16 cellular contexts compared by ENCODE assay signal in genomic region chr18:58674863-58675472, GRCh38.
DNase-seq lines count a peak whose midpoint lies in the region; ATAC-seq, FAIRE-seq and TF ChIP-seq lines count a peak whose summit lies in the region.
"Had no signal": no experiment of that assay in that cellular context is flagged by ENCODE, and none has a peak within 500 bp of the region (broad histone marks: within the 10 kb centered on the region; RNA-seq: fewer than 3 reads in every experiment).

No MANE protein-coding gene starts in this region.

- 0 out of 2 replicates have a peak, but pooled peaks cover 3% of the 10 kb centered on the region for H3F3A ChIP-seq in Loucy (ENCODE audit: low read depth)

- no peak overlapping the region for H3K27ac Mint-ChIP-seq in stimulated activated naive CD8-positive, alpha-beta T cell treated with anti-CD3 and anti-CD28 coated beads, Interleukin-15, amount 100 ng/mL, for 72 hours

- H3K9ac ChIP-seq in Loucy (ENCODE audit: low read depth, low read length, poor library complexity, severe bottlenecking): peak overlapping the region; percentile 42

- no peak overlapping the region for H2AFZ ChIP-seq in Loucy (ENCODE audit: low read length)

- no peaks in the 10 kb centered on the region for H3K27me3 ChIP-seq in Loucy (ENCODE audit: insufficient read depth, low read length, poor library complexity, severe bottlenecking)
- no peaks in the 10 kb centered on the region for H3K27me3 ChIP-seq in effector memory CD4-positive, alpha-beta T cell (replicated peaks; ENCODE audit: control insufficient read depth, insufficient read depth, low read length, poor library complexity, severe bottlenecking)

- peak overlapping the region; percentile 98 for H3K4me3 ChIP-seq in Loucy (ENCODE audit: low read length, poor library complexity, severe bottlenecking)
- H3K4me3 ChIP-seq in effector memory CD4-positive, alpha-beta T cell (ENCODE audit: insufficient read depth, low read depth, low read length, poor library complexity, severe bottlenecking): peak overlapping the region; percentile 10

- H3K79me2 ChIP-seq in Loucy (ENCODE audit: insufficient read depth, low read length): peaks cover 64% of the 10 kb centered on the region

- no peaks in the 10 kb centered on the region for H3K36me3 ChIP-seq in Loucy (ENCODE audit: insufficient read depth, low read length)
- no peaks in the 10 kb centered on the region for H3K36me3 ChIP-seq in effector memory CD4-positive, alpha-beta T cell (ENCODE audit: control insufficient read depth, insufficient read depth, low read length)

- TF ChIP-seq CTCF in Loucy (conservative IDR thresholded peaks at IDR 0.05; ENCODE audit: low read length): no peak
- TF ChIP-seq CTCF in D721Med (IDR thresholded peaks at IDR 0.05; ENCODE audit: insufficient read depth, missing control alignments): no peak

- H3K4me2 ChIP-seq in Loucy (ENCODE audit: low read depth, low read length, poor library complexity, severe bottlenecking): peak overlapping the region; percentile 76

- peaks cover 8% of the 10 kb centered on the region for H4K20me1 ChIP-seq in Loucy (ENCODE audit: insufficient read depth, low read length, poor library complexity, severe bottlenecking)

- no peak for FAIRE-seq in D721Med (lab: Jason Lieb, UNC)
- FAIRE-seq: urothelium cell line had no signal

- H3K9me3 ChIP-seq in Loucy (ENCODE audit: insufficient read depth, low read depth, low read length): no peaks in the 10 kb centered on the region
- H3K9me3 ChIP-seq in effector memory CD4-positive, alpha-beta T cell (ENCODE audit: control insufficient read depth, low read length): no peaks in the 10 kb centered on the region

- peak overlapping the region; percentile 73 to 99 for H3K4me3 Mint-ChIP-seq in stimulated activated naive CD8-positive, alpha-beta T cell treated with anti-CD3 and anti-CD28 coated beads, Interleukin-15, amount 100 ng/mL, for 72 hours
- H3K4me3 Mint-ChIP-seq: activated B cell treated with CpG ODN at 0.5 μM for 24 hours, H9 had no signal

- no peak for ATAC-seq in stimulated activated naive CD8-positive, alpha-beta T cell treated with anti-CD3 and anti-CD28 coated beads, Interleukin-15, amount 100 ng/mL, for 72 hours
- ATAC-seq in stimulated activated naive CD8-positive, alpha-beta T cell treated with anti-CD3 and anti-CD28 coated beads, Interleukin-15, Interleukin-2, amounts not matched to agents 100 U/mL and 50 U/mL, for 24 hours: no peak
- ATAC-seq: stimulated activated memory B cell treated with anti-CD40 and anti-IgM and Interleukin-4, amounts not matched to agents 10 μg/mL and 1 μg/mL and 100 μg/mL, for 72 hours had no signal

- no peaks in the 10 kb centered on the region for H3K9me3 Mint-ChIP-seq in stimulated activated naive CD8-positive, alpha-beta T cell treated with anti-CD3 and anti-CD28 coated beads, Interleukin-15, amount 100 ng/mL, for 72 hours
- H3K9me3 Mint-ChIP-seq: activated B cell treated with CpG ODN at 0.5 μM for 24 hours; central memory CD8-positive, alpha-beta T cell; H9; stimulated activated memory B cell treated with anti-CD40 and anti-IgM and Interleukin-4, amounts not matched to agents 10 μg/mL and 1 μg/mL and 100 μg/mL, for 72 hours had no signal

- no peaks in the 10 kb centered on the region for H3K27me3 Mint-ChIP-seq in stimulated activated naive CD8-positive, alpha-beta T cell treated with anti-CD3 and anti-CD28 coated beads, Interleukin-15, amount 100 ng/mL, for 72 hours
- H3K27me3 Mint-ChIP-seq: activated B cell treated with CpG ODN at 0.5 μM for 24 hours; central memory CD8-positive, alpha-beta T cell; stimulated activated memory B cell treated with anti-CD40 and anti-IgM and Interleukin-4, amounts not matched to agents 10 μg/mL and 1 μg/mL and 100 μg/mL, for 72 hours had no signal

- peaks cover 75% of the 10 kb centered on the region for H3K4me1 Mint-ChIP-seq in stimulated activated naive CD8-positive, alpha-beta T cell treated with anti-CD3 and anti-CD28 coated beads, Interleukin-15, amount 100 ng/mL, for 72 hours

- no peaks in the 10 kb centered on the region for H3K9me2 ChIP-seq in Loucy (replicated peaks; ENCODE audit: low read depth, low read length)

- DNase-seq in stimulated activated naive CD8-positive, alpha-beta T cell treated with anti-CD3 and anti-CD28 coated beads, Interleukin-15, amount 100 ng/mL, for 72 hours: no peak
- DNase-seq in stimulated activated naive CD8-positive, alpha-beta T cell treated with anti-CD3 and anti-CD28 coated beads, Interleukin-15, Interleukin-2, amounts not matched to agents 100 U/mL and 50 U/mL, for 24 hours: no peak
- no peak for DNase-seq in effector memory CD4-positive, alpha-beta T cell
- no peak for DNase-seq in D721Med (ENCODE audit: insufficient read length, low spot score)
- DNase-seq in DMS153 treated with DMSO at 0.1 percent for 48 hours (lab: John Stamatoyannopoulos, UW; ENCODE audit: unreplicated experiment): no peak
- DNase-seq in NCI-H1436 (lab: John Stamatoyannopoulos, UW): no peak
- no peak for DNase-seq in activated effector memory CD4-positive, alpha-beta T cell treated with Interleukin-2 at 50 U/mL for 16 hours
- DNase-seq: activated B cell treated with CpG ODN at 0.5 μM for 24 hours; GDM1; H9; retina; stimulated activated CD4-positive, alpha-beta T cell treated with anti-CD3 and anti-CD28 coated beads, Interleukin-4, amount 100 ng/mL, for 4 hours had no signal

- peaks cover 64% of the 10 kb centered on the region for H3K4me1 ChIP-seq in Loucy (ENCODE audit: insufficient read depth, low read length, poor library complexity, severe bottlenecking)
- H3K4me1 ChIP-seq in effector memory CD4-positive, alpha-beta T cell (ENCODE audit: control insufficient read depth, insufficient read depth, low read length, poor library complexity, severe bottlenecking): peaks cover 31% of the 10 kb centered on the region

- H3K27ac ChIP-seq in effector memory CD4-positive, alpha-beta T cell (ENCODE audit: insufficient read depth, low read length, poor library complexity, severe bottlenecking): no peak overlapping the region
